26 cellular contexts compared by ENCODE assay signal in the genomic region with DNA sequence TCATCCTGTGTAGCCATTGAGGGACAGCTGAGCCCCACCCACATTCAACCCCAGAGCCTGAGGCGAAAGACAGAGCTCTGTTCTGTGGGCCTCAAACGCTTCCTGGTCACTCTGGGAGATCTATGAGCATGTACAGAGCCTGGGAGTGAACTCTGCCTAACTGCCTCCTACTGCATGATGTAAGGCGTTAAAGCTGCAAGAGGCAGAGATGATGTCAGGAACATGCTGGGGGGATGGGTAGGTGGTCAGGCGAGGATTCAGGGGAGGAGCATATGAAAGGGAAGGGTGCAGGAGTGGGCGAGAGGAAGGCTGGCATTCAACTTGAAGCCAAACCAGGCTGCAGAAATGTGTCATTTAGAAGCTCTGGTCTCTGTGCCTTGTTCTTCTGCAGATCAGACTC.
"Had no signal": no experiment of that assay in that cellular context is flagged by ENCODE, and none has a peak within 500 bp of the region (broad histone marks: within the 10 kb centered on the region; RNA-seq: fewer than 3 reads in every experiment).

No MANE protein-coding gene starts in this region.

- H3K9me2 ChIP-seq: SK-N-SH had no signal

- H3K27ac Mint-ChIP-seq: activated CD8-positive, alpha-beta T cell treated with anti-CD3 and anti-CD28 coated beads for 36 hours; activated naive CD4-positive, alpha-beta T cell treated with anti-CD3 and anti-CD28 coated beads, Interleukin-2, amount 50 U/mL, for 24 hours; activated T-cell treated with anti-CD3 and anti-CD28 coated beads, Interleukin-2, amount 50 U/mL, for 72 hours; activated T-helper 2 cell treated with anti-CD3 and anti-CD28 coated beads, Interferon-gamma antibody, Interleukin-2, Interleukin-4, amounts not matched to agents 10 μg/mL and 5 μg/mL and 100 μg/mL, durations not matched to agents 14 hours and 24 hours and 36 hours had no signal

- H3K4me1 Mint-ChIP-seq: activated naive CD4-positive, alpha-beta T cell treated with anti-CD3 and anti-CD28 coated beads, Interleukin-2, amount 50 U/mL, for 24 hours; central memory CD8-positive, alpha-beta T cell had no signal

- H3K27ac ChIP-seq: Peyer's patch, RWPE1, SJCRH30, VCaP had no signal

- H3K4me1 ChIP-seq: Peyer's patch, SJCRH30 had no signal

- H3K36me3 Mint-ChIP-seq: activated naive CD4-positive, alpha-beta T cell treated with anti-CD3 and anti-CD28 coated beads, Interleukin-2, amount 50 U/mL, for 24 hours had no signal

- H3K4me3 Mint-ChIP-seq: activated CD8-positive, alpha-beta T cell treated with anti-CD3 and anti-CD28 coated beads for 36 hours; activated naive CD4-positive, alpha-beta T cell treated with anti-CD3 and anti-CD28 coated beads, Interleukin-2, amount 50 U/mL, for 24 hours; activated T-cell treated with anti-CD3 and anti-CD28 coated beads, Interleukin-2, amount 50 U/mL, for 72 hours; central memory CD8-positive, alpha-beta T cell had no signal

- H3K4me2 ChIP-seq: SK-N-SH had no signal

- H3K36me3 ChIP-seq: Peyer's patch, SJCRH30 had no signal

- H3K27me3 Mint-ChIP-seq: activated CD8-positive, alpha-beta T cell treated with anti-CD3 and anti-CD28 coated beads for 36 hours; activated naive CD4-positive, alpha-beta T cell treated with anti-CD3 and anti-CD28 coated beads, Interleukin-2, amount 50 U/mL, for 24 hours had no signal

- H3K27me3 ChIP-seq: Peyer's patch, SJCRH30 had no signal

- DNase-seq: activated CD4-positive, alpha-beta T cell treated with anti-CD3 and anti-CD28 coated beads for 4 hours; activated CD8-positive, alpha-beta memory T cell treated with anti-CD3 and anti-CD28 coated beads, Interleukin-2, amount 50 U/mL, for 4 hours; activated CD8-positive, alpha-beta T cell treated with anti-CD3 and anti-CD28 coated beads for 36 hours; activated naive CD4-positive, alpha-beta T cell; activated T-cell treated with anti-CD3 and anti-CD28 coated beads, Interleukin-2, amount 50 U/mL, for 72 hours; Kasumi-1; KBM-7; NCI-H1092; NCI-H1417; NCI-H2029; NCI-H2107; NCI-H2171 treated with DMSO at 0.1 percent for 48 hours; NCI-H526; NCI-H82; OCI-M1; Peyer's patch; Right ventricle myocardium superior; SK-N-SH; T-helper 1 cell had no signal

- H3K9me3 Mint-ChIP-seq: activated CD8-positive, alpha-beta T cell treated with anti-CD3 and anti-CD28 coated beads for 36 hours; activated naive CD4-positive, alpha-beta T cell treated with anti-CD3 and anti-CD28 coated beads, Interleukin-2, amount 50 U/mL, for 24 hours; activated T-cell treated with anti-CD3 and anti-CD28 coated beads, Interleukin-2, amount 50 U/mL, for 72 hours; activated T-helper 2 cell treated with anti-CD3 and anti-CD28 coated beads, Interferon-gamma antibody, Interleukin-2, Interleukin-4, amounts not matched to agents 10 μg/mL and 5 μg/mL and 100 μg/mL, durations not matched to agents 14 hours and 24 hours and 36 hours; central memory CD8-positive, alpha-beta T cell had no signal

- H3K9me3 ChIP-seq: Peyer's patch, SJCRH30, SK-N-SH had no signal

- ATAC-seq: activated CD4-positive, CD25-positive, alpha-beta regulatory T cell treated with anti-CD3 and anti-CD28 coated beads, Interleukin-2, amount 50 U/mL, for 24 hours; activated CD8-positive, alpha-beta T cell treated with anti-CD3 and anti-CD28 coated beads for 36 hours; activated T-cell treated with anti-CD3 and anti-CD28 coated beads, Interleukin-2, amount 50 U/mL, for 72 hours had no signal

- H3K4me3 ChIP-seq: Peyer's patch, SJCRH30 had no signal
